1 cellular context compared by ENCODE assay signal in the genomic region with DNA sequence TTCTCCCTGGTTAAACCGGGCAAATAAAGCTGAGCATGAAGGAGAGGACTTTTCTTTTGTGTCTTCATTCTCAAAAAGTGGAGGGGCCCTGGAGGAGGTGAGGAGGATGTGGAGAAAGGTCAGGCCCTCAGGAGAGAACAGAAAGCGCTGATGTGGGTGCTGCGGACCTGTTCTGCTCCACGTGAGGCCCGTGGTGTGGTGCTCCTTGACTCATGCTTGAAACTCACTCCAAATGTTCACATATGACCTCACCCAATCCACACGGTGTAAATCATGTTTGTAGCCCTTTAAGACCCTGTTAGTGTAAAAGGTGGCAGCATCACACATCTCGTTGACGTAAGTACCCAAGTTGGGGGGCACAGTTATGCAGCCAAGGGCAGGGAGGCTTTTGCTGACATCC.
TF ChIP-seq lines count a peak whose summit lies in the region.

No MANE protein-coding gene starts in this region.

TF ChIP-seq in GM23338, 12 proteins besides CTCF, POLR2A, EP300 and RAD21 (continued from another document):
- TF ChIP-seq, protein P1, sequence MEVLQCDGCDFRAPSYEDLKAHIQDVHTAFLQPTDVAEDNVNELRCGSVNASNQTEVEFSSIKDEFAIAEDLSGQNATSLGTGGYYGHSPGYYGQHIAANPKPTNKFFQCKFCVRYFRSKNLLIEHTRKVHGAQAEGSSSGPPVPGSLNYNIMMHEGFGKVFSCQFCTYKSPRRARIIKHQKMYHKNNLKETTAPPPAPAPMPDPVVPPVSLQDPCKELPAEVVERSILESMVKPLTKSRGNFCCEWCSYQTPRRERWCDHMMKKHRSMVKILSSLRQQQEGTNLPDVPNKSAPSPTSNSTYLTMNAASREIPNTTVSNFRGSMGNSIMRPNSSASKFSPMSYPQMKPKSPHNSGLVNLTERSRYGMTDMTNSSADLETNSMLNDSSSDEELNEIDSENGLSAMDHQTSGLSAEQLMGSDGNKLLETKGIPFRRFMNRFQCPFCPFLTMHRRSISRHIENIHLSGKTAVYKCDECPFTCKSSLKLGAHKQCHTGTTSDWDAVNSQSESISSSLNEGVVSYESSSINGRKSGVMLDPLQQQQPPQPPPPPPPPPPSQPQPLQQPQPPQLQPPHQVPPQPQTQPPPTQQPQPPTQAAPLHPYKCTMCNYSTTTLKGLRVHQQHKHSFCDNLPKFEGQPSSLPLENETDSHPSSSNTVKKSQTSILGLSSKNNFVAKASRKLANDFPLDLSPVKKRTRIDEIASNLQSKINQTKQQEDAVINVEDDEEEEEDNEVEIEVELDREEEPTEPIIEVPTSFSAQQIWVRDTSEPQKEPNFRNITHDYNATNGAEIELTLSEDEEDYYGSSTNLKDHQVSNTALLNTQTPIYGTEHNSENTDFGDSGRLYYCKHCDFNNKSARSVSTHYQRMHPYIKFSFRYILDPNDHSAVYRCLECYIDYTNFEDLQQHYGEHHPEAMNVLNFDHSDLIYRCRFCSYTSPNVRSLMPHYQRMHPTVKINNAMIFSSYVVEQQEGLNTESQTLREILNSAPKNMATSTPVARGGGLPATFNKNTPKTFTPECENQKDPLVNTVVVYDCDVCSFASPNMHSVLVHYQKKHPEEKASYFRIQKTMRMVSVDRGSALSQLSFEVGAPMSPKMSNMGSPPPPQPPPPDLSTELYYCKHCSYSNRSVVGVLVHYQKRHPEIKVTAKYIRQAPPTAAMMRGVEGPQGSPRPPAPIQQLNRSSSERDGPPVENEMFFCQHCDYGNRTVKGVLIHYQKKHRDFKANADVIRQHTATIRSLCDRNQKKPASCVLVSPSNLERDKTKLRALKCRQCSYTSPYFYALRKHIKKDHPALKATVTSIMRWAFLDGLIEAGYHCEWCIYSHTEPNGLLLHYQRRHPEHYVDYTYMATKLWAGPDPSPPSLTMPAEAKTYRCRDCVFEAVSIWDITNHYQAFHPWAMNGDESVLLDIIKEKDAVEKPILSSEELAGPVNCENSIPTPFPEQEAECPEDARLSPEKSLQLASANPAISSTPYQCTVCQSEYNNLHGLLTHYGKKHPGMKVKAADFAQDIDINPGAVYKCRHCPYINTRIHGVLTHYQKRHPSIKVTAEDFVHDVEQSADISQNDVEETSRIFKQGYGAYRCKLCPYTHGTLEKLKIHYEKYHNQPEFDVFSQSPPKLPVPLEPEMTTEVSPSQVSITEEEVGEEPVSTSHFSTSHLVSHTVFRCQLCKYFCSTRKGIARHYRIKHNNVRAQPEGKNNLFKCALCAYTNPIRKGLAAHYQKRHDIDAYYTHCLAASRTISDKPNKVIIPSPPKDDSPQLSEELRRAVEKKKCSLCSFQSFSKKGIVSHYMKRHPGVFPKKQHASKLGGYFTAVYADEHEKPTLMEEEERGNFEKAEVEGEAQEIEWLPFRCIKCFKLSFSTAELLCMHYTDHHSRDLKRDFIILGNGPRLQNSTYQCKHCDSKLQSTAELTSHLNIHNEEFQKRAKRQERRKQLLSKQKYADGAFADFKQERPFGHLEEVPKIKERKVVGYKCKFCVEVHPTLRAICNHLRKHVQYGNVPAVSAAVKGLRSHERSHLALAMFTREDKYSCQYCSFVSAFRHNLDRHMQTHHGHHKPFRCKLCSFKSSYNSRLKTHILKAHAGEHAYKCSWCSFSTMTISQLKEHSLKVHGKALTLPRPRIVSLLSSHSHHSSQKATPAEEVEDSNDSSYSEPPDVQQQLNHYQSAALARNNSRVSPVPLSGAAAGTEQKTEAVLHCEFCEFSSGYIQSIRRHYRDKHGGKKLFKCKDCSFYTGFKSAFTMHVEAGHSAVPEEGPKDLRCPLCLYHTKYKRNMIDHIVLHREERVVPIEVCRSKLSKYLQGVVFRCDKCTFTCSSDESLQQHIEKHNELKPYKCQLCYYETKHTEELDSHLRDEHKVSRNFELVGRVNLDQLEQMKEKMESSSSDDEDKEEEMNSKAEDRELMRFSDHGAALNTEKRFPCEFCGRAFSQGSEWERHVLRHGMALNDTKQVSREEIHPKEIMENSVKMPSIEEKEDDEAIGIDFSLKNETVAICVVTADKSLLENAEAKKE (CRISPR knock-in tag; IDR thresholded peaks at IDR 0.05): no peak
- TF ChIP-seq STAT1 (IDR thresholded peaks at IDR 0.05; ENCODE audit: unreplicated experiment) (no peak), EZH2phosphoT487 (IDR thresholded peaks at IDR 0.05; ENCODE audit: unreplicated experiment) (no peak), EZH2 (IDR thresholded peaks at IDR 0.05; ENCODE audit: low read depth, unreplicated experiment) (no peak), JUNB (IDR thresholded peaks at IDR 0.05; ENCODE audit: unreplicated experiment) (no peak), CREB1 (CRISPR knock-in tag; IDR thresholded peaks at IDR 0.05; ENCODE audit: low read depth) (no peak)
